In the genomic region with DNA sequence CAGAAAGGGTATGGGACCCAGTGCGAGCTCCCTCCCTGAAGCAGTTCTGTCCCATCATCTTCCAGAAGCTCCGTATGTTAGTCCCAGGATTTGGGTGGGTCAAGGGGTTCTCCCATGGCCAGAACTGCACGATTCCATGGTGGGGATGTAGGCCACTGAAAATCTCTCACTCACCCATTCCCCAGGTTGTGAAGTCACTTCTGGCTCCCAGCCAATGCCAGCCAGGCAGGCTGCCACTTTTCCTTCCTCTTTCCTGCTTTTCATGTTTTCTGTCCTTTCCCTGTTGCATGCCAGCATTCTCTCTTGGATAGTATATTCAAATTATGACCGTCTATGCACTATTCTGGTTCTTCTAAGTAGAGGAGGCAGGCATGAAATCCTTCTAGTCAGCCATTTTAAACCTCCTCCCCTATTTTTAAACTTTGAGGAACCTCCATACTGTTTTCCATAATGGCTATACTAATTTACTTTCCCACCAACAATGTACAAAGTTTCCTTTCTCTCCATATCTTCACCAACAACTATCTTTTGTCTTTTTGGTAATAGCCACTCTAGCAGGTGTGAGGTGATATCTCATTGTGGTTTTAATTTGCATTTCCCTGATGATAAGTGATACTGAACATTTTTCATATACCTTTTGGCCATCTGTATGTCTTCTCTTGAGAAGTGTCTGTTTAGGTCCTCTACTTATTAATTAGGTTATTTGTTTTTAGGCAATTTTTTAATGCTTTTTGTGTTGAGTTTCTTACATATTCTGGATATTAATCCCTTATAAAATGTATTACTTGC, we compare ENCODE assay signal across 18 cellular contexts.
DNase-seq lines count a peak whose midpoint lies in the region; ATAC-seq and TF ChIP-seq lines count a peak whose summit lies in the region.
"Had no signal": no experiment of that assay in that cellular context is flagged by ENCODE, and none has a peak within 500 bp of the region (broad histone marks: within the 10 kb centered on the region; RNA-seq: fewer than 3 reads in every experiment).

No MANE protein-coding gene starts in this region.

- ATAC-seq in GM18867 (IDR thresholded peaks at IDR 0.05; ENCODE audit: unreplicated experiment), result peak; percentile 59
- ATAC-seq in GM19467 (IDR thresholded peaks at IDR 0.05; ENCODE audit: unreplicated experiment), result peak; percentile 35
- peak; percentile 42 for ATAC-seq in HG02973 (IDR thresholded peaks at IDR 0.05; ENCODE audit: unreplicated experiment)

- H3K27me3 ChIP-seq in breast epithelium, result no peaks in the 10 kb centered on the region
- H3K27me3 ChIP-seq: ascending aorta, BLaER1, testis had no signal

- H3K4me3 ChIP-seq in breast epithelium, result no peak overlapping the region
- H3K4me3 ChIP-seq: ascending aorta, BLaER1, PC-9, smooth muscle cell, testis had no signal

- in situ Hi-C loops in KBM-7 (cut with MboI; ENCODE audit: low pct_unique_long_range_greater_than_20kb, low sequenced_read_pairs), result no loop called here

- peak; percentile 1 for DNase-seq in MV-4-11 (lab: John Stamatoyannopoulos, UW)
- DNase-seq in KBM-7, result no peak
- no peak for DNase-seq in stimulated activated CD4-positive, alpha-beta T cell treated with anti-CD3 and anti-CD28 coated beads, Interleukin-4, amount 100 ng/mL, for 4 hours
- DNase-seq in breast epithelium (ENCODE audit: low spot score in 2 of 2), result no peak
- DNase-seq in NCI-H128 (lab: John Stamatoyannopoulos, UW; ENCODE audit: unreplicated experiment), result no peak
- DNase-seq: effector CD8-positive, alpha-beta T cell; HFFc6; NCI-H1092; NCI-H446; PC-9; T-helper 1 cell; testis had no signal

- intact Hi-C loops in breast epithelium (cut with DNase I; ENCODE audit: low total_unique reads), result no loop called here

- H3K9me3 ChIP-seq in breast epithelium, result peaks cover 0 to 5% of the 10 kb centered on the region in 2 donors
- H3K9me3 ChIP-seq: testis had no signal

- no peak for TF ChIP-seq POLR2A in breast epithelium (IDR thresholded peaks at IDR 0.05)

- no peaks in the 10 kb centered on the region for H3K4me1 ChIP-seq in breast epithelium
- H3K4me1 ChIP-seq: ascending aorta, BLaER1, testis had no signal

- TF ChIP-seq CTCF in breast epithelium (IDR thresholded peaks at IDR 0.05), result no peak

- H3K36me3 ChIP-seq in breast epithelium, result no peaks in the 10 kb centered on the region
- H3K36me3 ChIP-seq: ascending aorta, BLaER1 had no signal

- no peak overlapping the region for H3K27ac ChIP-seq in breast epithelium
- H3K27ac ChIP-seq: ascending aorta, BLaER1, PC-9, testis had no signal
